ENCODE assay signal across 27 cellular contexts in the genomic region with DNA sequence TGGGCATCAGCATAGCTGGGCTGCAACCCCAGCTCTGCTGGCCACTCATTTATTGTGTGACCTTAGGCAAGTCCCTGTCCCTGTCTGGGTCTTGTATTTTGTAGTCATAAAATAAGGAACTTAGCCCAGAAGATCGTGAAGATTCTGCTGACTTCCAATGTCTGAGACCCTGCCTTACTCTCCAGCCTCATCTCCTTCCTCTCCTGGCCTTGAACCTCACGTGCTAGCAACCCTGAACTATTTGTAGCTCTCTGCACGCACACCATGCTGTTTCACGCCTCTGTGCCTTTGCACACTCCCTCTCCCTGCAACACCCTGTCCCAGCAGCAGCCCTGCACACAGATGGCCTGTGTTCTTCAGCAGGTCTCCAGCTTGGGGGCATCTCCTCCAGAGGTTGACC.
DNase-seq lines count a peak whose midpoint lies in the region; ATAC-seq and TF ChIP-seq lines count a peak whose summit lies in the region.
"Had no signal": no experiment of that assay in that cellular context is flagged by ENCODE, and none has a peak within 500 bp of the region (broad histone marks: within the 10 kb centered on the region; RNA-seq: fewer than 3 reads in every experiment).

No MANE protein-coding gene starts in this region.

- H3K4me3 Mint-ChIP-seq in central memory CD8-positive, alpha-beta T cell: no peak overlapping the region
- no peak overlapping the region for H3K4me3 Mint-ChIP-seq in stimulated activated memory B cell treated with anti-CD40 and anti-IgM and Interleukin-4, amounts not matched to agents 10 μg/mL and 1 μg/mL and 100 μg/mL, for 72 hours
- H3K4me3 Mint-ChIP-seq: activated CD4-positive, alpha-beta memory T cell treated with anti-CD3 and anti-CD28 coated beads, Interleukin-2, amount 10 ng/mL, durations not matched to agents 7 days and 5 days; CD14-positive monocyte; immature natural killer cell; mesothelial cell of epicardium; naive B cell had no signal

- DNase-seq in Right ventricle myocardium inferior (ENCODE audit: missing footprints) (no peak), cardiac septum (ENCODE audit: low spot score) (no peak), left kidney (ENCODE audit: low read depth, low spot score) (peak; percentile 35), HEK293T (ENCODE audit: extremely low spot score) (no peak), NCI-H345 treated with DMSO at 0.1 percent for 48 hours (lab: John Stamatoyannopoulos, UW; ENCODE audit: unreplicated experiment) (no peak)
- no peak for DNase-seq in central memory CD8-positive, alpha-beta T cell (ENCODE audit: low spot score in 2 of 2)
- DNase-seq: 8988T; activated CD4-positive, alpha-beta memory T cell treated with anti-CD3 and anti-CD28 coated beads, Interleukin-2, amount 10 ng/mL, durations not matched to agents 7 days and 5 days; activated CD8-positive, alpha-beta memory T cell treated with anti-CD3 and anti-CD28 coated beads, Interleukin-2, amount 50 U/mL, for 4 hours; activated naive CD4-positive, alpha-beta T cell treated with Interleukin-2 at 50 U/mL for 16 hours; GDM1; GOT3; immature natural killer cell; naive B cell; NCI-H2029 treated with DMSO at 0.1 percent for 48 hours; NCI-H2227 treated with DMSO at 0.1 percent for 48 hours; NCI-H526 treated with DMSO at 0.1 percent for 48 hours; Peyer's patch; SIG-M5; stimulated activated naive CD4-positive, alpha-beta T cell; uterus had no signal

- H3K4me1 Mint-ChIP-seq in central memory CD8-positive, alpha-beta T cell: no peaks in the 10 kb centered on the region
- peaks cover 35% of the 10 kb centered on the region for H3K4me1 Mint-ChIP-seq in stimulated activated memory B cell treated with anti-CD40 and anti-IgM and Interleukin-4, amounts not matched to agents 10 μg/mL and 1 μg/mL and 100 μg/mL, for 72 hours
- H3K4me1 Mint-ChIP-seq: activated CD4-positive, alpha-beta memory T cell treated with anti-CD3 and anti-CD28 coated beads, Interleukin-2, amount 10 ng/mL, durations not matched to agents 7 days and 5 days; immature natural killer cell had no signal

- H3K36me3 Mint-ChIP-seq in central memory CD8-positive, alpha-beta T cell (ENCODE audit: insufficient read depth): no peaks in the 10 kb centered on the region
- no peaks in the 10 kb centered on the region for H3K36me3 Mint-ChIP-seq in stimulated activated memory B cell treated with anti-CD40 and anti-IgM and Interleukin-4, amounts not matched to agents 10 μg/mL and 1 μg/mL and 100 μg/mL, for 72 hours
- H3K36me3 Mint-ChIP-seq: CD14-positive monocyte, naive B cell had no signal

- peaks cover 72% of the 10 kb centered on the region for H3K27me3 Mint-ChIP-seq in central memory CD8-positive, alpha-beta T cell
- peaks cover 32% of the 10 kb centered on the region for H3K27me3 Mint-ChIP-seq in stimulated activated memory B cell treated with anti-CD40 and anti-IgM and Interleukin-4, amounts not matched to agents 10 μg/mL and 1 μg/mL and 100 μg/mL, for 72 hours

- CTCF ChIA-PET in HEK293T (lab: Yijun Ruan, JAX): no interaction called here

- ATAC-seq in Right ventricle myocardium inferior (peak; percentile 47), esophagus mucosa (no peak)
- ATAC-seq in central memory CD8-positive, alpha-beta T cell (replicated peaks; ENCODE audit: extremely low read depth, poor library complexity, severe bottlenecking): no peak
- ATAC-seq in stimulated activated memory B cell treated with anti-CD40 and anti-IgM and Interleukin-4, amounts not matched to agents 10 μg/mL and 1 μg/mL and 100 μg/mL, for 72 hours: no peak
- ATAC-seq: body of pancreas, gastroesophageal sphincter had no signal

- H3K9me3 Mint-ChIP-seq in central memory CD8-positive, alpha-beta T cell: no peaks in the 10 kb centered on the region
- H3K9me3 Mint-ChIP-seq in stimulated activated memory B cell treated with anti-CD40 and anti-IgM and Interleukin-4, amounts not matched to agents 10 μg/mL and 1 μg/mL and 100 μg/mL, for 72 hours: no peaks in the 10 kb centered on the region
- H3K9me3 Mint-ChIP-seq: activated CD4-positive, alpha-beta memory T cell treated with anti-CD3 and anti-CD28 coated beads, Interleukin-2, amount 10 ng/mL, durations not matched to agents 7 days and 5 days; immature natural killer cell; mesothelial cell of epicardium; naive B cell had no signal

- peak overlapping the region; percentile 11 for H3K27ac Mint-ChIP-seq in central memory CD8-positive, alpha-beta T cell (ENCODE audit: low read depth)
- H3K27ac Mint-ChIP-seq in stimulated activated memory B cell treated with anti-CD40 and anti-IgM and Interleukin-4, amounts not matched to agents 10 μg/mL and 1 μg/mL and 100 μg/mL, for 72 hours: peak overlapping the region; percentile 33
- H3K27ac Mint-ChIP-seq: activated CD4-positive, alpha-beta memory T cell treated with anti-CD3 and anti-CD28 coated beads, Interleukin-2, amount 10 ng/mL, durations not matched to agents 7 days and 5 days; immature natural killer cell; mesothelial cell of epicardium had no signal

- intact Hi-C loops in Right ventricle myocardium inferior (cut with DNase I) (no loop called here), cardiac septum (cut with DNase I) (no loop called here)

- POLR2A ChIA-PET in HEK293T (lab: Yijun Ruan, JAX): no interaction called here

TF ChIP-seq in HEK293T, 16 proteins besides CTCF, POLR2A, EP300 and RAD21:
- TF ChIP-seq BHLHE40 (IDR thresholded peaks at IDR 0.05; ENCODE audit: borderline replicate concordance) (no peak), NFRKB (IDR thresholded peaks at IDR 0.05) (no peak), FOXA1 (IDR thresholded peaks at IDR 0.05) (no peak), FOXK2 (IDR thresholded peaks at IDR 0.05) (no peak), ARNT (IDR thresholded peaks at IDR 0.05) (no peak), CTBP1 (IDR thresholded peaks at IDR 0.05; ENCODE audit: borderline replicate concordance) (no peak), LEF1 (IDR thresholded peaks at IDR 0.05; ENCODE audit: borderline replicate concordance) (no peak), FOXM1 (IDR thresholded peaks at IDR 0.05; ENCODE audit: borderline replicate concordance) (no peak), HDGF (IDR thresholded peaks at IDR 0.05; ENCODE audit: borderline replicate concordance) (no peak), ELF4 (IDR thresholded peaks at IDR 0.05) (no peak), SP1 (IDR thresholded peaks at IDR 0.05) (no peak), SUZ12 (IDR thresholded peaks at IDR 0.05) (no peak), TARDBP (IDR thresholded peaks at IDR 0.05) (no peak), ZNF384 (IDR thresholded peaks at IDR 0.05) (no peak), L3MBTL2 (conservative IDR thresholded peaks at IDR 0.05) (no peak)
- TF ChIP-seq, protein P1, sequence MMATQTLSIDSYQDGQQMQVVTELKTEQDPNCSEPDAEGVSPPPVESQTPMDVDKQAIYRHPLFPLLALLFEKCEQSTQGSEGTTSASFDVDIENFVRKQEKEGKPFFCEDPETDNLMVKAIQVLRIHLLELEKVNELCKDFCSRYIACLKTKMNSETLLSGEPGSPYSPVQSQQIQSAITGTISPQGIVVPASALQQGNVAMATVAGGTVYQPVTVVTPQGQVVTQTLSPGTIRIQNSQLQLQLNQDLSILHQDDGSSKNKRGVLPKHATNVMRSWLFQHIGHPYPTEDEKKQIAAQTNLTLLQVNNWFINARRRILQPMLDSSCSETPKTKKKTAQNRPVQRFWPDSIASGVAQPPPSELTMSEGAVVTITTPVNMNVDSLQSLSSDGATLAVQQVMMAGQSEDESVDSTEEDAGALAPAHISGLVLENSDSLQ (IDR thresholded peaks at IDR 0.05): no peak
TF ChIP-seq in HEK293T: peak in this region for 0.
